ENCODE assay signal across 1 cellular context in genomic region chr3:16692486-16693378, GRCh38.
TF ChIP-seq lines count a peak whose summit lies in the region.

No MANE protein-coding gene starts in this region.

TF ChIP-seq in GM12878, 131 proteins besides CTCF, POLR2A, EP300 and RAD21 (continued from another document):
- TF ChIP-seq PRDM15 (CRISPR knock-in tag; IDR thresholded peaks at IDR 0.05) (no peak), BCLAF1 (IDR thresholded peaks at IDR 0.05) (no peak), E2F4 (IDR thresholded peaks at IDR 0.05; ENCODE audit: low read depth, low read length) (no peak), CEBPZ (IDR thresholded peaks at IDR 0.05; ENCODE audit: low read depth, low read length) (no peak)
TF ChIP-seq in GM12878: peak in this region for 1.
